ENCODE assay signal across 1 cellular context in the genomic region with DNA sequence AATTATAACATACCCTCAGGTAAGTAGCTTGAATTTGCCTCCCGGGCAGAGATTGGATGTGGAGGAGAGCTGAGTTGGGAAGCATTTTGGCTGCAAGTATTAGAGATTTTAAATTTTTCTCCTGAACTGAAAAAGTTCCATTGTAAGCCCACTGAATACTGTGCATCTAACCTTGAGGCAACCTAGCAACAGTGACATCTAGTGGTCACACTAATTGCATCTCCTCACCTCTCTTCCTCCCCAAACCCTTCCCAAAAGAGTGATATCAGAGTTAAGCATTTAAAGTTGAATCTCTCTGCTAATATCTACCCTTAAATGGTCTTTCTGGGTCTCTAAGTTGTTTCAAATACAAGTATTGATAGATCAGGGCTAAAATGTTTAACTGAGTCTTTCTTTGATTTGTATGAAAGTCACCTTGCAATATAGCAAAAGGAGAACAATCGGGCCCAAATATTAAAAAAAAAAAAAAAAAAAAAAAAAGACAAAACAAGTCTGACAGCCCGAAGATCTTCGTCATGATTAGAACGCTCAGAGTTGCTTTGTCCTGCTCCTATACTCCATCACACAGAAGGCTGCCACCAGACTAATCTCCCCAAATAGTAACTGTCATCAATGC.
TF ChIP-seq lines count a peak whose summit lies in the region.

No MANE protein-coding gene starts in this region.

TF ChIP-seq in GM23338, 12 proteins besides CTCF, POLR2A, EP300 and RAD21:
- TF ChIP-seq, protein P1, sequence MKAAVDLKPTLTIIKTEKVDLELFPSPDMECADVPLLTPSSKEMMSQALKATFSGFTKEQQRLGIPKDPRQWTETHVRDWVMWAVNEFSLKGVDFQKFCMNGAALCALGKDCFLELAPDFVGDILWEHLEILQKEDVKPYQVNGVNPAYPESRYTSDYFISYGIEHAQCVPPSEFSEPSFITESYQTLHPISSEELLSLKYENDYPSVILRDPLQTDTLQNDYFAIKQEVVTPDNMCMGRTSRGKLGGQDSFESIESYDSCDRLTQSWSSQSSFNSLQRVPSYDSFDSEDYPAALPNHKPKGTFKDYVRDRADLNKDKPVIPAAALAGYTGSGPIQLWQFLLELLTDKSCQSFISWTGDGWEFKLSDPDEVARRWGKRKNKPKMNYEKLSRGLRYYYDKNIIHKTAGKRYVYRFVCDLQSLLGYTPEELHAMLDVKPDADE (IDR thresholded peaks at IDR 0.05): no peak
